Comparison of ENCODE assay signal across 20 cellular contexts in the genomic region with DNA sequence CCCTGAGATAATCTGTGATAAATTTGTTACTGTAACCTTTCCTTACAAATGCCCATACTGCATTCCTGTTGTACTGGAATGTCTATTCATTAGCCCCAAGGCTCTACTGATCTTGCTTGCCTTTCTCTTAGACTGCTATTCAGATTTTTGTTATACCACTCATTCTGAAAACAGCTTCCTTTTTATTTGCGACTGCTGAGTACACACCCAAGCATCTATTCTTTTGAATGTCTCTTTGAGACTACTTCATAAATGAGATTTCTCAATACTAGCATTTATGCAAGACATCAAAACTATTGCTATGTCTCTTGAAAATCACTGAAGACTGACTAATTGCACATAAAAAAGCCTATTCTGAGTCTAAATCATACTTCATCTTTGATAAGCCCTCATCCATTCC. TPM values are rescaled to one million over a fixed set of nuclear protein-coding genes. Genes with fewer than 3 reads are reported as not detected.
A peak's percentile ranks its signal among the peaks of the same experiment; 100 is the strongest.
DNase-seq lines count a peak whose midpoint lies in the region; ATAC-seq, FAIRE-seq and TF ChIP-seq lines count a peak whose summit lies in the region.
"Had no signal": no experiment of that assay in that cellular context is flagged by ENCODE, and none has a peak within 500 bp of the region (broad histone marks: within the 10 kb centered on the region; RNA-seq: fewer than 3 reads in every experiment).

No MANE protein-coding gene starts in this region.

- DNase-seq in AG08396 (ENCODE audit: low spot score) (peak; percentile 25), H54 (ENCODE audit: insufficient read length, low spot score) (peak; percentile 1), astrocyte of the hippocampus (ENCODE audit: low read depth, low spot score) (peak; percentile 22), foreskin keratinocyte (peak; percentile 91 to 98), NCI-H2171 (lab: John Stamatoyannopoulos, UW) (no peak), GF-D8 (lab: John Stamatoyannopoulos, UW) (no peak)
- DNase-seq: activated CD4-positive, alpha-beta T cell treated with anti-CD3 and anti-CD28 coated beads, Interleukin-2, amount 10 ng/mL, durations not matched to agents 7 days and 5 days; activated T-cell treated with anti-CD3 and anti-CD28 coated beads, Interleukin-2, amount 50 U/mL, for 24 hours; adrenal gland; BE2C; DND-41; kidney; NCI-H510A treated with DMSO at 0.1 percent for 48 hours; stimulated activated CD4-positive, alpha-beta T cell treated with anti-CD3 and anti-CD28 coated beads, Interleukin-1b, Interleukin-23, amount 100 ng/mL, for 48 hours; T-helper 9 cell; tibial artery had no signal

- no peak for TF ChIP-seq POLR2A in H54 (IDR thresholded peaks at IDR 0.05; ENCODE audit: low read depth, low read length)

- no peak for FAIRE-seq in H54 (lab: Jason Lieb, UNC)
- FAIRE-seq: K562, kidney had no signal

- H3K27ac ChIP-seq in foreskin keratinocyte = no peak overlapping the region
- H3K27ac ChIP-seq: adrenal gland, tibial artery had no signal

- peaks cover 12% of the 10 kb centered on the region for H3K4me1 ChIP-seq in foreskin keratinocyte
- H3K4me1 ChIP-seq: tibial artery had no signal

- ATAC-seq in foreskin keratinocyte = peak; percentile 89
- ATAC-seq in HG03442 (IDR thresholded peaks at IDR 0.05; ENCODE audit: unreplicated experiment) = no peak
- ATAC-seq in GM18498 (IDR thresholded peaks at IDR 0.05; ENCODE audit: unreplicated experiment) = no peak
- ATAC-seq: K562, Panc1 had no signal

- H3K27me3 ChIP-seq in foreskin keratinocyte = no peaks in the 10 kb centered on the region
- H3K27me3 ChIP-seq: adrenal gland, BE2C, tibial artery had no signal

- TF ChIP-seq CTCF in foreskin keratinocyte (conservative IDR thresholded peaks at IDR 0.05) = no peak

RNA-seq across cellular contexts. Expression of a gene that starts 38.6 kb away (rescaled TPM):
- 7.6 and 9.8 TPM in 2 replicates for total RNA-seq in foreskin keratinocyte
- polyA plus RNA-seq in foreskin keratinocyte = 1.1 and 1.8 TPM in 2 replicates

Comparison
In these comparisons a context has a peak if more than half of its experiments do, and no peak if none do; other contexts are left out.
1. DNase-seq: peak in AG08396 (single experiment), H54 (single experiment), astrocyte of the hippocampus (single experiment) and foreskin keratinocyte (2 of 2); none in NCI-H2171 (single experiment) and GF-D8 (single experiment).